Comparison of ENCODE assay signal across 10 cellular contexts in the genomic region with DNA sequence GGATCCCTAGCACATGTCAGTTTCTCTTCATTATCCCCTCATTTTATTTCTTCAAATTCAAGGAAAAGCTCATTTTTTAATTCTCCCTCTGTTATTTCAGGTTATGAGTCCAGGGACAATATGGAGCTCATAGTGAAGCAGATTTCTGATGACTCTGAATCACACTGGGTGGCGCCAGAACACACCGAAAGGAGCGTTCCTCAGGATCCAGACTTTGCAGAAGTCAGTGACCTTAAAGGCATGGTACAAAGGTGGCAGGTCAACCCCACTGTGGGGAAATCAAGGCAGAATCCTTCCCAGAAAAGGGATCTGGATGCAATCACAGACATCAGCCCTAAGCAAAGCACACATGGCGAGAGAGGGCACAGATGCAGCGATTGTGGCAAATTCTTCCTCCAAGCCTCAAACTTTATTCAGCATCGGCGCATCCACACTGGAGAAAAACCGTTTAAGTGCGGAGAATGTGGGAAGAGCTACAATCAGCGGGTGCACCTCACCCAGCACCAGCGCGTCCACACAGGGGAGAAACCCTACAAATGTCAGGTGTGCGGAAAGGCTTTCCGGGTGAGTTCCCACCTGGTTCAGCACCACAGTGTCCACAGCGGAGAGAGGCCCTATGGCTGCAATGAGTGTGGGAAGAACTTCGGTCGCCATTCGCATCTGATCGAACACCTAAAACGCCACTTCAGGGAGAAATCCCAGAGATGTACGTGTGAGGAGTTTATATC. TPM values are rescaled to one million over a fixed set of nuclear protein-coding genes. Genes with fewer than 3 reads are reported as not detected.
A peak's percentile ranks its signal among the peaks of the same experiment; 100 is the strongest.
DNase-seq lines count a peak whose midpoint lies in the region; ATAC-seq and TF ChIP-seq lines count a peak whose summit lies in the region.
"Had no signal": no experiment of that assay in that cellular context is flagged by ENCODE, and none has a peak within 500 bp of the region (broad histone marks: within the 10 kb centered on the region; RNA-seq: fewer than 3 reads in every experiment).

No MANE protein-coding gene starts in this region.

- CTCF ChIA-PET in naive thymus-derived CD4-positive, alpha-beta T cell (lab: Charles Lee) = interaction anchor here (0.9 to 1.2 kb wide), 5 partner anchors 55 to 469 kb away, joined by 3 to 5 read pairs (median 3); no protein-coding TSS in a partner anchor

- no peaks in the 10 kb centered on the region for H4K20me1 ChIP-seq in Karpas-422 (ENCODE audit: insufficient read depth, low read depth, low read length)

- TF ChIP-seq CTCF in astrocyte of the cerebellum (IDR thresholded peaks at IDR 0.05; ENCODE audit: low read depth, low read length, missing control alignments) = peak; percentile 17

- H3K27ac Mint-ChIP-seq in naive thymus-derived CD4-positive, alpha-beta T cell = peak overlapping the region in 5 of 9 donors; percentile 3 to 74 (median 32)

- H3K4me3 ChIP-seq in Karpas-422 (ENCODE audit: low read length) (no peak overlapping the region), astrocyte of the cerebellum (ENCODE audit: low read depth, low read length) (no peak overlapping the region)
- H3K4me3 ChIP-seq in naive thymus-derived CD4-positive, alpha-beta T cell (ENCODE audit: low read length) = no peak overlapping the region

- H3K9me3 ChIP-seq in Karpas-422 (ENCODE audit: low read length) = peaks cover 8% of the 10 kb centered on the region
- peaks cover 0 to 4% (median 1%) of the 10 kb centered on the region in 3 experiments for H3K9me3 ChIP-seq in naive thymus-derived CD4-positive, alpha-beta T cell (ENCODE audit: control insufficient read depth in 2 of 3, low read length in 3 of 3)

- H3K4me2 ChIP-seq in Karpas-422 (ENCODE audit: low read depth, low read length, poor library complexity, severe bottlenecking) = no peak overlapping the region

- in situ Hi-C loops in astrocyte of the cerebellum (cut with HindIII; ENCODE audit: low sequenced_read_pairs) = no loop called here

- POLR2A ChIA-PET in naive thymus-derived CD4-positive, alpha-beta T cell (lab: Charles Lee) = interaction anchor here (0.6 to 0.7 kb wide), 3 partner anchors 16 to 98 kb away, joined by 3 read pairs; a partner anchor contains a TSS

- DNase-seq in DMS53 treated with DMSO at 0.1 percent for 48 hours (lab: John Stamatoyannopoulos, UW; ENCODE audit: unreplicated experiment) (peak; percentile 4), Karpas-422 (peak; percentile 53), astrocyte of the cerebellum (ENCODE audit: low read depth) (no peak), mucosa of gallbladder (ENCODE audit: low spot score) (no peak), left ventricle myocardium superior (no peak), T1000 (lab: John Stamatoyannopoulos, UW) (no peak)
- DNase-seq in naive thymus-derived CD4-positive, alpha-beta T cell = peak in 3 of 9 donors; percentile 7 to 23 (median 21)
- DNase-seq: NCI-H446 treated with DMSO at 0.1 percent for 48 hours had no signal

- H3K79me2 ChIP-seq in Karpas-422 (ENCODE audit: low read length) = no peaks in the 10 kb centered on the region

- peaks cover 0 to 6% (median 0%) of the 10 kb centered on the region in 7 donors for H3K4me1 Mint-ChIP-seq in naive thymus-derived CD4-positive, alpha-beta T cell

- H3K36me3 ChIP-seq in Karpas-422 (ENCODE audit: insufficient read depth, low read length) = peaks cover 61% of the 10 kb centered on the region
- H3K36me3 ChIP-seq in naive thymus-derived CD4-positive, alpha-beta T cell (ENCODE audit: control insufficient read depth in 2 of 3, insufficient read depth in 3 of 3, low read length in 3 of 3) = peaks cover 0 to 36% (median 0%) of the 10 kb centered on the region in 3 experiments

- peaks cover 12 to 69% (median 43%) of the 10 kb centered on the region in 5 donors for H3K36me3 Mint-ChIP-seq in naive thymus-derived CD4-positive, alpha-beta T cell

- H3K27me3 ChIP-seq in Karpas-422 (ENCODE audit: low read length) = no peaks in the 10 kb centered on the region
- no peaks in the 10 kb centered on the region for H3K27me3 ChIP-seq in naive thymus-derived CD4-positive, alpha-beta T cell (ENCODE audit: control insufficient read depth in 2 of 2, insufficient read depth in 2 of 2, low read length in 2 of 2)

- peak; percentile 53 for ATAC-seq in naive thymus-derived CD4-positive, alpha-beta T cell
- ATAC-seq in GM18861 (IDR thresholded peaks at IDR 0.05; ENCODE audit: unreplicated experiment) (no peak), left ventricle myocardium superior (no peak)
- ATAC-seq: activated CD4-positive, CD25-positive, alpha-beta regulatory T cell treated with anti-CD3 and anti-CD28 coated beads, Interleukin-2, amount 50 U/mL, for 24 hours had no signal

- H3K27me3 Mint-ChIP-seq in naive thymus-derived CD4-positive, alpha-beta T cell = no peaks in the 10 kb centered on the region

- H3K27ac ChIP-seq in Karpas-422 (ENCODE audit: low read length) = no peak overlapping the region
- H3K27ac ChIP-seq in naive thymus-derived CD4-positive, alpha-beta T cell (ENCODE audit: low read depth, low read length) = no peak overlapping the region

- intact Hi-C loops in naive thymus-derived CD4-positive, alpha-beta T cell (cut with micrococcal nuclease) = loop anchor here in 1 of 2 donors (2.0 kb wide), 3 partner anchors 55 to 465 kb away; no protein-coding TSS in a partner anchor
- intact Hi-C loops in left ventricle myocardium superior (cut with micrococcal nuclease) = no loop called here

- no peak overlapping the region for H3K9ac ChIP-seq in Karpas-422 (ENCODE audit: low read length)

- H3K4me3 Mint-ChIP-seq in naive thymus-derived CD4-positive, alpha-beta T cell = no peak overlapping the region

- no peaks in the 10 kb centered on the region for H3K4me1 ChIP-seq in Karpas-422 (ENCODE audit: low read length)
- H3K4me1 ChIP-seq in naive thymus-derived CD4-positive, alpha-beta T cell (ENCODE audit: control insufficient read depth in 2 of 2, insufficient read depth in 2 of 2, low read length in 2 of 2) = no peaks in the 10 kb centered on the region

- peaks cover 0 to 31% (median 16%) of the 10 kb centered on the region in 11 donors for H3K9me3 Mint-ChIP-seq in naive thymus-derived CD4-positive, alpha-beta T cell

- H3K9me2 ChIP-seq in Karpas-422 (replicated peaks; ENCODE audit: insufficient read depth, low read length) = no peaks in the 10 kb centered on the region

- H2AFZ ChIP-seq in Karpas-422 (ENCODE audit: low read length) = no peak overlapping the region

RNA-seq across cellular contexts. Expression of a gene that starts 21.4 kb away (rescaled TPM):
- total RNA-seq in Karpas-422 (2014; rRNA removed; shearing (Covaris generic); ENCODE audit: low replicate concordance) = 11.9 and 14.5 TPM in 2 replicates
- 10 to 100 TPM in 1 of 5 experiments, 1 to 10 TPM in 4; 4.7 to 11.0 (median 8.3) TPM for total RNA-seq in naive thymus-derived CD4-positive, alpha-beta T cell
- 1 to 10 TPM; 4.1 to 8.1 TPM for polyA plus RNA-seq in naive thymus-derived CD4-positive, alpha-beta T cell
- total RNA-seq in mucosa of gallbladder (8.0 TPM), left ventricle myocardium superior (6.3 TPM)

RNA-seq across cellular contexts. Expression of a gene that starts 25.8 kb away (rescaled TPM):
- total RNA-seq in Karpas-422 (2014; rRNA removed; shearing (Covaris generic); ENCODE audit: low replicate concordance) = 40.4 and 40.8 TPM in 2 replicates
- total RNA-seq in naive thymus-derived CD4-positive, alpha-beta T cell = 100 to 1,000 TPM in 2 of 5 experiments, 10 to 100 TPM in 3; 55.2 to 199 (median 98.1) TPM
- polyA plus RNA-seq in naive thymus-derived CD4-positive, alpha-beta T cell = 10 to 100 TPM; 68.2 to 93.3 TPM
- total RNA-seq in mucosa of gallbladder = 27.3 TPM
- 17.4 TPM for total RNA-seq in left ventricle myocardium superior

RNA-seq across cellular contexts. Expression of a gene that starts 26.0 kb away (rescaled TPM):
- 3.7 and 6.5 TPM in 2 replicates for total RNA-seq in Karpas-422 (2014; rRNA removed; shearing (Covaris generic); ENCODE audit: low replicate concordance)
- total RNA-seq in naive thymus-derived CD4-positive, alpha-beta T cell = 10 to 100 TPM in 2 of 5 experiments, 1 to 10 TPM in 3; 1.9 to 13.6 (median 5.0) TPM
- polyA plus RNA-seq in naive thymus-derived CD4-positive, alpha-beta T cell = 1 to 10 TPM; 5.9 to 7.6 TPM
- total RNA-seq in mucosa of gallbladder = 7.3 TPM
- 7.0 TPM for total RNA-seq in left ventricle myocardium superior

RNA-seq across cellular contexts. Expression of a gene that starts 32.6 kb away (rescaled TPM):
- total RNA-seq in Karpas-422 (2014; rRNA removed; shearing (Covaris generic); ENCODE audit: low replicate concordance) = 169 TPM in 2 replicates
- 100 to 1,000 TPM; 110 to 165 (median 157) TPM for total RNA-seq in naive thymus-derived CD4-positive, alpha-beta T cell
- 10 to 100 TPM; 65.8 to 81.7 TPM for polyA plus RNA-seq in naive thymus-derived CD4-positive, alpha-beta T cell
- total RNA-seq in mucosa of gallbladder = 52.5 TPM
- total RNA-seq in left ventricle myocardium superior = 30.0 TPM

RNA-seq across cellular contexts. Expression of a gene that starts 53.2 kb away (rescaled TPM):
- 29.0 and 33.0 TPM in 2 replicates for total RNA-seq in Karpas-422 (2014; rRNA removed; shearing (Covaris generic); ENCODE audit: low replicate concordance)
- 10 to 100 TPM; 17.4 to 28.0 (median 27.3) TPM for total RNA-seq in naive thymus-derived CD4-positive, alpha-beta T cell
- 10 to 100 TPM in 1 of 2 donors, 1 to 10 TPM in 1; 9.5 to 10.6 TPM for polyA plus RNA-seq in naive thymus-derived CD4-positive, alpha-beta T cell
- total RNA-seq in mucosa of gallbladder (13.0 TPM), left ventricle myocardium superior (2.9 TPM)

Comparison
In these comparisons a context has a peak if more than half of its experiments do, and no peak if none do; other contexts are left out.
1. DNase-seq: peak in DMS53 treated with DMSO at 0.1 percent for 48 hours (single experiment) and Karpas-422 (single experiment); none in astrocyte of the cerebellum (single experiment), mucosa of gallbladder (single experiment), left ventricle myocardium superior (single experiment) and T1000 (single experiment).